27 cellular contexts compared by ENCODE assay signal in genomic region chr1:7008975-7009740, GRCh38.
"Had no signal": no experiment of that assay in that cellular context is flagged by ENCODE, and none has a peak within 500 bp of the region (broad histone marks: within the 10 kb centered on the region; RNA-seq: fewer than 3 reads in every experiment).

No MANE protein-coding gene starts in this region.

- FAIRE-seq: colon, endothelial cell of umbilical vein, kidney, pancreas had no signal

- ATAC-seq: foreskin keratinocyte; gastroesophageal sphincter; left lobe of liver; naive thymus-derived CD8-positive, alpha-beta T cell; pancreas; sciatic nerve; stimulated activated effector memory CD8-positive, alpha-beta T cell treated with anti-CD3 and anti-CD28 coated beads, Interleukin-12 subunit alpha, Interleukin-12 subunit beta, amount 100 ng/mL, for 72 hours had no signal

- H3K4me2 ChIP-seq: smooth muscle cell had no signal

- H3K4me1 Mint-ChIP-seq: stimulated activated effector memory CD8-positive, alpha-beta T cell treated with anti-CD3 and anti-CD28 coated beads, Interleukin-12 subunit alpha, Interleukin-12 subunit beta, amount 100 ng/mL, for 72 hours had no signal

- H3K27ac ChIP-seq: dorsolateral prefrontal cortex, esophagus muscularis mucosa, foreskin keratinocyte, gastroesophageal sphincter, pancreas, stomach, thyroid gland had no signal

- DNase-seq: central memory CD4-positive, alpha-beta T cell; dorsolateral prefrontal cortex; effector CD8-positive, alpha-beta T cell; foreskin keratinocyte; kidney; mammary epithelial cell; mesendoderm; naive thymus-derived CD8-positive, alpha-beta T cell; nephron progenitor cell; occipital lobe; stimulated activated CD4-positive, alpha-beta T cell treated with anti-CD3 and anti-CD28 coated beads, Interleukin-12 subunit alpha, Interleukin-12 subunit beta, amount 100 ng/mL, for 4 hours; stimulated activated CD4-positive, alpha-beta T cell treated with anti-CD3 and anti-CD28 coated beads, Interleukin-2, amount 100 ng/mL, for 24 hours; stimulated activated CD4-positive, alpha-beta T cell treated with anti-CD3 and anti-CD28 coated beads, Interleukin-4, amount 100 ng/mL, for 24 hours; stimulated activated naive CD4-positive, alpha-beta T cell treated with Interleukin-2 at 50 U/mL for 16 hours; stomach; thyroid gland; trophoblast cell had no signal

- H3K27me3 ChIP-seq: dorsolateral prefrontal cortex, foreskin keratinocyte, gastroesophageal sphincter, pancreas, thyroid gland had no signal

- H3K4me3 Mint-ChIP-seq: naive thymus-derived CD8-positive, alpha-beta T cell; nephron progenitor cell; stimulated activated effector memory CD8-positive, alpha-beta T cell treated with anti-CD3 and anti-CD28 coated beads, Interleukin-12 subunit alpha, Interleukin-12 subunit beta, amount 100 ng/mL, for 72 hours had no signal

- H3K9me3 Mint-ChIP-seq: naive thymus-derived CD8-positive, alpha-beta T cell; nephron progenitor cell; stimulated activated effector memory CD8-positive, alpha-beta T cell treated with anti-CD3 and anti-CD28 coated beads, Interleukin-12 subunit alpha, Interleukin-12 subunit beta, amount 100 ng/mL, for 72 hours had no signal

- H3K36me3 Mint-ChIP-seq: naive thymus-derived CD8-positive, alpha-beta T cell; stimulated activated effector memory CD8-positive, alpha-beta T cell treated with anti-CD3 and anti-CD28 coated beads, Interleukin-12 subunit alpha, Interleukin-12 subunit beta, amount 100 ng/mL, for 72 hours had no signal

- H3K36me3 ChIP-seq: esophagus muscularis mucosa, gastroesophageal sphincter, pancreas, stomach, thyroid gland had no signal

- H3K4me1 ChIP-seq: stomach, thyroid gland had no signal

- H3K4me3 ChIP-seq: dorsolateral prefrontal cortex, esophagus muscularis mucosa, gastroesophageal sphincter, pancreas, smooth muscle cell, stomach, thyroid gland had no signal

- H3K9me3 ChIP-seq: esophagus muscularis mucosa, gastroesophageal sphincter, pancreas, stomach, thyroid gland had no signal

- H3K27ac Mint-ChIP-seq: naive thymus-derived CD8-positive, alpha-beta T cell; nephron progenitor cell; progenitor cell of endocrine pancreas; stimulated activated effector memory CD8-positive, alpha-beta T cell treated with anti-CD3 and anti-CD28 coated beads, Interleukin-12 subunit alpha, Interleukin-12 subunit beta, amount 100 ng/mL, for 72 hours had no signal
